Comparison of ENCODE assay signal across 8 cellular contexts in genomic region chr13:24968416-24968815, GRCh38.
DNase-seq lines count a peak whose midpoint lies in the region; ATAC-seq, FAIRE-seq and TF ChIP-seq lines count a peak whose summit lies in the region.
"Not testable (repeated sequence)": the region's sequence is repeated elsewhere in the genome, so short reads cannot be mapped to it uniquely, and the experiment has no call there.

No MANE protein-coding gene starts in this region.

- not testable (repeated sequence) for H3K9me3 Mint-ChIP-seq in GM23338

- not testable (repeated sequence) for H3K9me3 ChIP-seq in PC-3 (ENCODE audit: low read length); ascending aorta; esophagus muscularis mucosa; keratinocyte (ENCODE audit: control insufficient read depth, low read depth, low read length); neuronal stem cell (replicated peaks in 1 of 2; ENCODE audit: control insufficient read depth in 2 of 2, insufficient read depth in 1 of 2, low read depth in 1 of 2, low read length in 2 of 2); suprapubic skin

- TF ChIP-seq POLR2A in esophagus muscularis mucosa (IDR thresholded peaks at IDR 0.05; ENCODE audit: low read depth); suprapubic skin (IDR thresholded peaks at IDR 0.05): not testable (repeated sequence)

- H2AK5ac ChIP-seq in neuronal stem cell (ENCODE audit: low read depth, low read length) = not testable (repeated sequence)

- dilution Hi-C loops in keratinocyte (cut with MboI; ENCODE audit: extremely low pct_ligation_motif_present, low sequenced_read_pairs) = not testable (repeated sequence)

- ATAC-seq in GM23338, PC-3: not testable (repeated sequence)

- not testable (repeated sequence) for H4K8ac ChIP-seq in neuronal stem cell (ENCODE audit: low read depth, low read length)

- H3K27me3 Mint-ChIP-seq in GM23338 (ENCODE audit: insufficient read depth, low read depth, poor library complexity) = not testable (repeated sequence)

- not testable (repeated sequence) for H3F3A ChIP-seq in GM23338 (replicated peaks; ENCODE audit: low read depth); PC-3 (ENCODE audit: low read length, unreplicated experiment)

- not testable (repeated sequence) for H2BK15ac ChIP-seq in neuronal stem cell (ENCODE audit: low read length)

- H3K27ac ChIP-seq in C4-2B = peak overlapping the region; percentile 23; the same call in 1 of the 2 replicates
- not testable (repeated sequence) for H3K27ac ChIP-seq in GM23338 (ENCODE audit: low read depth); PC-3 (ENCODE audit: low read length); ascending aorta; esophagus muscularis mucosa (replicated peaks in 1 of 4); keratinocyte (ENCODE audit: control insufficient read depth, insufficient read depth, low read length); neuronal stem cell (replicated peaks; ENCODE audit: low read length); suprapubic skin

- CTCF ChIA-PET in PC-3 (lab: Charles Lee) = interaction anchor here (0.5 kb wide), 1 partner anchor 284 kb away, joined by 7 read pairs; no protein-coding TSS in a partner anchor

- H3K23ac ChIP-seq in neuronal stem cell (ENCODE audit: low read depth, low read length, poor library complexity) = not testable (repeated sequence)

- not testable (repeated sequence) for H3K36me3 ChIP-seq in GM23338 (ENCODE audit: insufficient read depth); PC-3 (ENCODE audit: low read depth, low read length); ascending aorta; esophagus muscularis mucosa; keratinocyte (ENCODE audit: control insufficient read depth in 2 of 2, extremely low read depth in 1 of 2, insufficient read depth in 2 of 2, low read length in 2 of 2); neuronal stem cell (replicated peaks in 1 of 2; ENCODE audit: control insufficient read depth in 2 of 2, insufficient read depth in 2 of 2, low read length in 2 of 2); suprapubic skin

- not testable (repeated sequence) for H3K79me2 ChIP-seq in GM23338 (replicated peaks; ENCODE audit: insufficient read depth); PC-3 (ENCODE audit: low read length); keratinocyte (ENCODE audit: control insufficient read depth, insufficient read depth, low read length)

- H2AFZ ChIP-seq in GM23338 = not testable (repeated sequence)
- H2AFZ ChIP-seq in PC-3 (ENCODE audit: low read length) (peak overlapping the region; percentile 81; the same call in 1 of the 2 replicates), keratinocyte (ENCODE audit: control insufficient read depth, low read length) (peak overlapping the region; percentile 95), neuronal stem cell (ENCODE audit: low read length) (peak overlapping the region; percentile 87)

- H3K9ac ChIP-seq in PC-3 (ENCODE audit: low read length); neuronal stem cell (ENCODE audit: low read depth, low read length, poor library complexity): not testable (repeated sequence)
- H3K9ac ChIP-seq in keratinocyte (ENCODE audit: control insufficient read depth, extremely low read depth, insufficient read depth, low read length) = peak overlapping the region; percentile 56

- H3K4me1 Mint-ChIP-seq in GM23338 = not testable (repeated sequence)

- H3K4me1 ChIP-seq in GM23338 (ENCODE audit: insufficient read depth); PC-3 (ENCODE audit: insufficient read depth, low read length); ascending aorta; esophagus muscularis mucosa; keratinocyte (ENCODE audit: control insufficient read depth, extremely low read depth, insufficient read depth, low read length); neuronal stem cell (ENCODE audit: control insufficient read depth in 2 of 2, insufficient read depth in 1 of 2, low read depth in 1 of 2, low read length in 2 of 2); suprapubic skin: not testable (repeated sequence)

- DNase-seq in GM23338 (ENCODE audit: low spot score) (peak; percentile 38), PC-3 (peak; percentile 25)
- not testable (repeated sequence) for DNase-seq in ascending aorta (ENCODE audit: low spot score in 2 of 2); esophagus muscularis mucosa (ENCODE audit: extremely low spot score); keratinocyte (ENCODE audit: low read depth, low spot score); neuronal stem cell (ENCODE audit: low spot score); suprapubic skin (ENCODE audit: low spot score in 2 of 2)

- H3K4me2 ChIP-seq in GM23338 (peak overlapping the region; percentile 77; the same call in 1 of the 2 replicates), PC-3 (ENCODE audit: low read length) (peak overlapping the region; percentile 67; the same call in 1 of the 2 replicates), keratinocyte (ENCODE audit: control insufficient read depth, extremely low read depth, insufficient read depth, low read depth, low read length) (peak overlapping the region; percentile 78)
- H3K4me2 ChIP-seq in neuronal stem cell (ENCODE audit: insufficient read depth, low read length, poor library complexity, severe bottlenecking) = not testable (repeated sequence)

- H2BK12ac ChIP-seq in neuronal stem cell (ENCODE audit: low read length) = not testable (repeated sequence)

- intact Hi-C loops in PC-3 (cut with micrococcal nuclease) = loop anchor here (2.0 kb wide), 1 partner anchor 104 kb away; no protein-coding TSS in a partner anchor
- intact Hi-C loops in ascending aorta (cut with DNase I); esophagus muscularis mucosa (cut with DNase I): not testable (repeated sequence)

- not testable (repeated sequence) for H3K79me1 ChIP-seq in neuronal stem cell (ENCODE audit: low read depth, low read length)

- not testable (repeated sequence) for H3K36me3 Mint-ChIP-seq in GM23338 (ENCODE audit: low read depth)

- not testable (repeated sequence) for H4K20me1 ChIP-seq in GM23338 (replicated peaks; ENCODE audit: insufficient read depth); PC-3 (ENCODE audit: low read length); keratinocyte (ENCODE audit: control insufficient read depth, extremely low read depth, insufficient read depth, low read length)

- H3K9me1 ChIP-seq in keratinocyte (ENCODE audit: control insufficient read depth, extremely low read depth, insufficient read depth, low read length) = not testable (repeated sequence)

- H3K14ac ChIP-seq in neuronal stem cell (ENCODE audit: low read length) = not testable (repeated sequence)

- not testable (repeated sequence) for H3K27me3 ChIP-seq in GM23338 (ENCODE audit: insufficient read depth); PC-3 (ENCODE audit: low read length); ascending aorta; esophagus muscularis mucosa; keratinocyte (ENCODE audit: control insufficient read depth, extremely low read depth, insufficient read depth, low read length); neuronal stem cell (ENCODE audit: control insufficient read depth in 3 of 3, insufficient read depth in 3 of 3, low read depth in 1 of 3, low read length in 3 of 3); suprapubic skin

- POLR2A ChIA-PET in PC-3 (lab: Charles Lee; ENCODE audit: unreplicated experiment) = not testable (repeated sequence)

- peak; percentile 79 for TF ChIP-seq CTCF in C4-2B (conservative IDR thresholded peaks at IDR 0.05)
- peak; percentile 27 to 40; a peak in 3 of 4 replicates for TF ChIP-seq CTCF in GM23338 (conservative IDR thresholded peaks at IDR 0.05; ENCODE audit: low read depth in 2 of 2)
- peak; percentile 45; the same call in 1 of the 2 replicates for TF ChIP-seq CTCF in PC-3 (conservative IDR thresholded peaks at IDR 0.05; ENCODE audit: low read depth, low read length)
- TF ChIP-seq CTCF in ascending aorta (IDR thresholded peaks at IDR 0.05) = peak in 1 of 3 experiments; percentile 22
- peak in 2 of 3 experiments; percentile 28 to 51 for TF ChIP-seq CTCF in esophagus muscularis mucosa (IDR thresholded peaks at IDR 0.05)
- peak in 1 of 3 experiments; percentile 32 for TF ChIP-seq CTCF in keratinocyte (optimal IDR thresholded peaks at IDR 0.05 in 1 of 3, IDR thresholded peaks at IDR 0.05 in 1 of 3, conservative IDR thresholded peaks at IDR 0.05 in 1 of 3; ENCODE audit: extremely low read depth in 1 of 3, insufficient read depth in 2 of 3, low read length in 3 of 3)
- TF ChIP-seq CTCF in suprapubic skin (IDR thresholded peaks at IDR 0.05) = not testable (repeated sequence)

- H2BK5ac ChIP-seq in neuronal stem cell (ENCODE audit: low read length) = not testable (repeated sequence)

- not testable (repeated sequence) for FAIRE-seq in keratinocyte (lab: Jason Lieb, UNC)

- not testable (repeated sequence) for H2BK120ac ChIP-seq in neuronal stem cell (ENCODE audit: low read depth, low read length)

- peak overlapping the region; percentile 88 for H3K27ac Mint-ChIP-seq in GM23338

- not testable (repeated sequence) for H4K91ac ChIP-seq in neuronal stem cell (ENCODE audit: low read depth, low read length, poor library complexity)

- WGBS in esophagus muscularis mucosa = 35% methylated on average over 2 of the region's 2 CpGs
- no CpG with 5 or more reads among the region's 2 CpGs for WGBS in neuronal stem cell (ENCODE audit: extremely low coverage in 2 of 2, insufficient read length in 2 of 2, insufficient replicate concordance in 1 of 2), 2 donors
- 33% methylated on average over 2 of the region's 2 CpGs for WGBS in suprapubic skin

- H3K4me3 Mint-ChIP-seq in GM23338 = peak overlapping the region; percentile 93

- TF ChIP-seq EP300 in esophagus muscularis mucosa (IDR thresholded peaks at IDR 0.05); suprapubic skin (IDR thresholded peaks at IDR 0.05): not testable (repeated sequence)

- not testable (repeated sequence) for H3K9me2 ChIP-seq in GM23338 (ENCODE audit: insufficient read depth); PC-3 (replicated peaks; ENCODE audit: low read length)

- H3K4me3 ChIP-seq in GM23338 (peak overlapping the region; percentile 53), PC-3 (ENCODE audit: low read length) (peak overlapping the region; percentile 38; the same call in 1 of the 2 replicates), ascending aorta (peak overlapping the region; percentile 37 to 50), esophagus muscularis mucosa (peak overlapping the region; percentile 37 to 52 (median 40)), keratinocyte (ENCODE audit: control insufficient read depth in 2 of 3, extremely low read depth in 1 of 3, insufficient read depth in 2 of 3, low read depth in 1 of 3, low read length in 3 of 3) (peak overlapping the region; percentile 44 to 59 (median 51)), neuronal stem cell (ENCODE audit: low read length in 2 of 2) (peak overlapping the region in 1 of 2 donors; percentile 53), suprapubic skin (peak overlapping the region; percentile 37)

- not testable (repeated sequence) for H3K18ac ChIP-seq in neuronal stem cell (ENCODE audit: low read length)

- H3K4ac ChIP-seq in neuronal stem cell (ENCODE audit: low read length) = not testable (repeated sequence)

- not testable (repeated sequence) for BruUV-seq in PC-3 (replicated peaks; lab: Mats Ljungman, UMichigan)
